In genomic region chr3:157602424-157602823, GRCh38 we compare ENCODE assay signal across 3 cellular contexts.
TF ChIP-seq lines count a peak whose summit lies in the region.

No MANE protein-coding gene starts in this region.

TF ChIP-seq in HepG2, 621 proteins besides CTCF, POLR2A, EP300 and RAD21:
- TF ChIP-seq NFATC3 (CRISPR knock-in tag; IDR thresholded peaks at IDR 0.05) (no peak), ATF7 (IDR thresholded peaks at IDR 0.05) (no peak), ATF7 (CRISPR knock-in tag; IDR thresholded peaks at IDR 0.05) (no peak), MAFK (conservative IDR thresholded peaks at IDR 0.05 in 1 of 2, IDR thresholded peaks at IDR 0.05 in 1 of 2; ENCODE audit: low read length in 2 of 2) (peak; percentile 82 to 92), MAFF (IDR thresholded peaks at IDR 0.05; ENCODE audit: low read depth, low read length) (peak; percentile 83)

TF ChIP-seq in IMR-90, 13 proteins besides CTCF, POLR2A, EP300 and RAD21:
- no peak for TF ChIP-seq MXI1 (IDR thresholded peaks at IDR 0.05; ENCODE audit: borderline replicate concordance, low read depth, low read length)
- TF ChIP-seq MAFK (IDR thresholded peaks at IDR 0.05; ENCODE audit: low read depth, low read length): peak; percentile 92

TF ChIP-seq in H1, 55 proteins besides CTCF, POLR2A, EP300 and RAD21:
- TF ChIP-seq ASH2L (IDR thresholded peaks at IDR 0.05; ENCODE audit: low read length) (no peak), MAFK (IDR thresholded peaks at IDR 0.05; ENCODE audit: low read depth, low read length) (peak; percentile 61)
